Comparison of ENCODE assay signal across 1 cellular context in the genomic region with DNA sequence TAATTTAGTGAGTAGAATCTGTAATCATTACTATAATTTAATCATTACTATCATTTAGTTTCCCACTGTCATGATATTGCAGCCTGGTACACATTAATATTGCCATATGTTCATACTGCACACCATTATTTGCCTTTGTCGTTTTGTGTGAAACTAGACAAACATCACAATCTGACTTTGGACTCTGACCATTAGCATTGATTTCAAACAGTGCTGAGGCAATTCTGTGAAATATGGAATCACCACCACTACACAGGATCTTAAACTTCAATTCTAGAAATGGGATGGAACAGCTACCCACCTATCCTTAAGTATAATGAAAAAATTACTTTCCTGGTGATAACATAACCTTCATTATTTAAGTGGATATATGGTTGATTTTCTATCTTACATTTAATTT.
A peak's percentile ranks its signal among the peaks of the same experiment; 100 is the strongest.
TF ChIP-seq lines count a peak whose summit lies in the region.

No MANE protein-coding gene starts in this region.

TF ChIP-seq in HepG2, 621 proteins besides CTCF, POLR2A, EP300 and RAD21 (continued from another document and continues in another):
- TF ChIP-seq, protein P1, sequence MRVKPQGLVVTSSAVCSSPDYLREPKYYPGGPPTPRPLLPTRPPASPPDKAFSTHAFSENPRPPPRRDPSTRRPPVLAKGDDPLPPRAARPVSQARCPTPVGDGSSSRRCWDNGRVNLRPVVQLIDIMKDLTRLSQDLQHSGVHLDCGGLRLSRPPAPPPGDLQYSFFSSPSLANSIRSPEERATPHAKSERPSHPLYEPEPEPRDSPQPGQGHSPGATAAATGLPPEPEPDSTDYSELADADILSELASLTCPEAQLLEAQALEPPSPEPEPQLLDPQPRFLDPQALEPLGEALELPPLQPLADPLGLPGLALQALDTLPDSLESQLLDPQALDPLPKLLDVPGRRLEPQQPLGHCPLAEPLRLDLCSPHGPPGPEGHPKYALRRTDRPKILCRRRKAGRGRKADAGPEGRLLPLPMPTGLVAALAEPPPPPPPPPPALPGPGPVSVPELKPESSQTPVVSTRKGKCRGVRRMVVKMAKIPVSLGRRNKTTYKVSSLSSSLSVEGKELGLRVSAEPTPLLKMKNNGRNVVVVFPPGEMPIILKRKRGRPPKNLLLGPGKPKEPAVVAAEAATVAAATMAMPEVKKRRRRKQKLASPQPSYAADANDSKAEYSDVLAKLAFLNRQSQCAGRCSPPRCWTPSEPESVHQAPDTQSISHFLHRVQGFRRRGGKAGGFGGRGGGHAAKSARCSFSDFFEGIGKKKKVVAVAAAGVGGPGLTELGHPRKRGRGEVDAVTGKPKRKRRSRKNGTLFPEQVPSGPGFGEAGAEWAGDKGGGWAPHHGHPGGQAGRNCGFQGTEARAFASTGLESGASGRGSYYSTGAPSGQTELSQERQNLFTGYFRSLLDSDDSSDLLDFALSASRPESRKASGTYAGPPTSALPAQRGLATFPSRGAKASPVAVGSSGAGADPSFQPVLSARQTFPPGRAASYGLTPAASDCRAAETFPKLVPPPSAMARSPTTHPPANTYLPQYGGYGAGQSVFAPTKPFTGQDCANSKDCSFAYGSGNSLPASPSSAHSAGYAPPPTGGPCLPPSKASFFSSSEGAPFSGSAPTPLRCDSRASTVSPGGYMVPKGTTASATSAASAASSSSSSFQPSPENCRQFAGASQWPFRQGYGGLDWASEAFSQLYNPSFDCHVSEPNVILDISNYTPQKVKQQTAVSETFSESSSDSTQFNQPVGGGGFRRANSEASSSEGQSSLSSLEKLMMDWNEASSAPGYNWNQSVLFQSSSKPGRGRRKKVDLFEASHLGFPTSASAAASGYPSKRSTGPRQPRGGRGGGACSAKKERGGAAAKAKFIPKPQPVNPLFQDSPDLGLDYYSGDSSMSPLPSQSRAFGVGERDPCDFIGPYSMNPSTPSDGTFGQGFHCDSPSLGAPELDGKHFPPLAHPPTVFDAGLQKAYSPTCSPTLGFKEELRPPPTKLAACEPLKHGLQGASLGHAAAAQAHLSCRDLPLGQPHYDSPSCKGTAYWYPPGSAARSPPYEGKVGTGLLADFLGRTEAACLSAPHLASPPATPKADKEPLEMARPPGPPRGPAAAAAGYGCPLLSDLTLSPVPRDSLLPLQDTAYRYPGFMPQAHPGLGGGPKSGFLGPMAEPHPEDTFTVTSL (CRISPR knock-in tag; IDR thresholded peaks at IDR 0.05; ENCODE audit: borderline replicate concordance) = peak; percentile 85
- no peak for TF ChIP-seq ATAD3A (CRISPR knock-in tag; IDR thresholded peaks at IDR 0.05)
- TF ChIP-seq SMAD9 (CRISPR knock-in tag; IDR thresholded peaks at IDR 0.05) = no peak
- TF ChIP-seq NCOR1 (IDR thresholded peaks at IDR 0.05; ENCODE audit: borderline replicate concordance, low read length) = peak; percentile 93
- no peak for TF ChIP-seq ZNF382 (CRISPR knock-in tag; IDR thresholded peaks at IDR 0.05; ENCODE audit: borderline replicate concordance)
- TF ChIP-seq HHEX (CRISPR knock-in tag; IDR thresholded peaks at IDR 0.05) = peak; percentile 64; the same call in 1 of the 2 replicates
- TF ChIP-seq, protein P2, sequence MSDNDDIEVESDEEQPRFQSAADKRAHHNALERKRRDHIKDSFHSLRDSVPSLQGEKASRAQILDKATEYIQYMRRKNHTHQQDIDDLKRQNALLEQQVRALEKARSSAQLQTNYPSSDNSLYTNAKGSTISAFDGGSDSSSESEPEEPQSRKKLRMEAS (IDR thresholded peaks at IDR 0.05) = 0 out of 2 replicates have a peak, but pooled peaks have one; percentile 24
- TF ChIP-seq, protein P3, sequence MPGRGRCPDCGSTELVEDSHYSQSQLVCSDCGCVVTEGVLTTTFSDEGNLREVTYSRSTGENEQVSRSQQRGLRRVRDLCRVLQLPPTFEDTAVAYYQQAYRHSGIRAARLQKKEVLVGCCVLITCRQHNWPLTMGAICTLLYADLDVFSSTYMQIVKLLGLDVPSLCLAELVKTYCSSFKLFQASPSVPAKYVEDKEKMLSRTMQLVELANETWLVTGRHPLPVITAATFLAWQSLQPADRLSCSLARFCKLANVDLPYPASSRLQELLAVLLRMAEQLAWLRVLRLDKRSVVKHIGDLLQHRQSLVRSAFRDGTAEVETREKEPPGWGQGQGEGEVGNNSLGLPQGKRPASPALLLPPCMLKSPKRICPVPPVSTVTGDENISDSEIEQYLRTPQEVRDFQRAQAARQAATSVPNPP (CRISPR knock-in tag; IDR thresholded peaks at IDR 0.05) = no peak
- TF ChIP-seq NR2F1 (CRISPR knock-in tag; IDR thresholded peaks at IDR 0.05) = peak in 1 of 2 experiments; percentile 39; a peak in 1 of 4 replicates
- TF ChIP-seq ZNF317 (CRISPR knock-in tag; IDR thresholded peaks at IDR 0.05) = no peak
- no peak for TF ChIP-seq ZNF143 (CRISPR knock-in tag; IDR thresholded peaks at IDR 0.05)
- peak; percentile 20; the same call in 1 of the 2 replicates for TF ChIP-seq MAFF (IDR thresholded peaks at IDR 0.05; ENCODE audit: low read depth, low read length)
- no peak for TF ChIP-seq EED (CRISPR knock-in tag; IDR thresholded peaks at IDR 0.05)
- TF ChIP-seq, protein P4, sequence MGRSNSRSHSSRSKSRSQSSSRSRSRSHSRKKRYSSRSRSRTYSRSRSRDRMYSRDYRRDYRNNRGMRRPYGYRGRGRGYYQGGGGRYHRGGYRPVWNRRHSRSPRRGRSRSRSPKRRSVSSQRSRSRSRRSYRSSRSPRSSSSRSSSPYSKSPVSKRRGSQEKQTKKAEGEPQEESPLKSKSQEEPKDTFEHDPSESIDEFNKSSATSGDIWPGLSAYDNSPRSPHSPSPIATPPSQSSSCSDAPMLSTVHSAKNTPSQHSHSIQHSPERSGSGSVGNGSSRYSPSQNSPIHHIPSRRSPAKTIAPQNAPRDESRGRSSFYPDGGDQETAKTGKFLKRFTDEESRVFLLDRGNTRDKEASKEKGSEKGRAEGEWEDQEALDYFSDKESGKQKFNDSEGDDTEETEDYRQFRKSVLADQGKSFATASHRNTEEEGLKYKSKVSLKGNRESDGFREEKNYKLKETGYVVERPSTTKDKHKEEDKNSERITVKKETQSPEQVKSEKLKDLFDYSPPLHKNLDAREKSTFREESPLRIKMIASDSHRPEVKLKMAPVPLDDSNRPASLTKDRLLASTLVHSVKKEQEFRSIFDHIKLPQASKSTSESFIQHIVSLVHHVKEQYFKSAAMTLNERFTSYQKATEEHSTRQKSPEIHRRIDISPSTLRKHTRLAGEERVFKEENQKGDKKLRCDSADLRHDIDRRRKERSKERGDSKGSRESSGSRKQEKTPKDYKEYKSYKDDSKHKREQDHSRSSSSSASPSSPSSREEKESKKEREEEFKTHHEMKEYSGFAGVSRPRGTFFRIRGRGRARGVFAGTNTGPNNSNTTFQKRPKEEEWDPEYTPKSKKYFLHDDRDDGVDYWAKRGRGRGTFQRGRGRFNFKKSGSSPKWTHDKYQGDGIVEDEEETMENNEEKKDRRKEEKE (IDR thresholded peaks at IDR 0.05) = no peak
- TF ChIP-seq ATRX (CRISPR knock-in tag; IDR thresholded peaks at IDR 0.05; ENCODE audit: borderline replicate concordance) = no peak
- no peak for TF ChIP-seq ARHGAP35 (CRISPR knock-in tag; IDR thresholded peaks at IDR 0.05; ENCODE audit: borderline replicate concordance)
- no peak for TF ChIP-seq ZNF766 (CRISPR knock-in tag; IDR thresholded peaks at IDR 0.05; ENCODE audit: borderline replicate concordance)
- TF ChIP-seq ZNF121 (CRISPR knock-in tag; IDR thresholded peaks at IDR 0.05) = no peak
- TF ChIP-seq, protein P5, sequence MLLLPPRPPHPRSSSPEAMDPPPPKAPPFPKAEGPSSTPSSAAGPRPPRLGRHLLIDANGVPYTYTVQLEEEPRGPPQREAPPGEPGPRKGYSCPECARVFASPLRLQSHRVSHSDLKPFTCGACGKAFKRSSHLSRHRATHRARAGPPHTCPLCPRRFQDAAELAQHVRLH (CRISPR knock-in tag; IDR thresholded peaks at IDR 0.05; ENCODE audit: borderline replicate concordance, low read depth) = 0 out of 2 replicates have a peak, but pooled peaks have one; percentile 64
- TF ChIP-seq IRX3 (CRISPR knock-in tag; IDR thresholded peaks at IDR 0.05; ENCODE audit: borderline replicate concordance, low read depth) = no peak
- peak; percentile 55; the same call in 1 of the 2 replicates for TF ChIP-seq ARNTL (CRISPR knock-in tag; IDR thresholded peaks at IDR 0.05)
- TF ChIP-seq NFE2L1 (CRISPR knock-in tag; IDR thresholded peaks at IDR 0.05; ENCODE audit: borderline replicate concordance) = no peak
- TF ChIP-seq KAT8 (CRISPR knock-in tag; IDR thresholded peaks at IDR 0.05) = peak; percentile 55; the same call in 1 of the 2 replicates
- TF ChIP-seq AHR (CRISPR knock-in tag; IDR thresholded peaks at IDR 0.05) = no peak
- TF ChIP-seq, protein P6, sequence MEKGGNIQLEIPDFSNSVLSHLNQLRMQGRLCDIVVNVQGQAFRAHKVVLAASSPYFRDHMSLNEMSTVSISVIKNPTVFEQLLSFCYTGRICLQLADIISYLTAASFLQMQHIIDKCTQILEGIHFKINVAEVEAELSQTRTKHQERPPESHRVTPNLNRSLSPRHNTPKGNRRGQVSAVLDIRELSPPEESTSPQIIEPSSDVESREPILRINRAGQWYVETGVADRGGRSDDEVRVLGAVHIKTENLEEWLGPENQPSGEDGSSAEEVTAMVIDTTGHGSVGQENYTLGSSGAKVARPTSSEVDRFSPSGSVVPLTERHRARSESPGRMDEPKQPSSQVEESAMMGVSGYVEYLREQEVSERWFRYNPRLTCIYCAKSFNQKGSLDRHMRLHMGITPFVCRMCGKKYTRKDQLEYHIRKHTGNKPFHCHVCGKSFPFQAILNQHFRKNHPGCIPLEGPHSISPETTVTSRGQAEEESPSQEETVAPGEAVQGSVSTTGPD (CRISPR knock-in tag; IDR thresholded peaks at IDR 0.05) = no peak
- TF ChIP-seq SP5 (CRISPR knock-in tag; IDR thresholded peaks at IDR 0.05; ENCODE audit: borderline replicate concordance, low read depth) = no peak
- no peak for TF ChIP-seq KLF11 (CRISPR knock-in tag; IDR thresholded peaks at IDR 0.05)
- no peak for TF ChIP-seq RBFOX2 (IDR thresholded peaks at IDR 0.05; ENCODE audit: low read depth, low read length)
- TF ChIP-seq ZNF83 (CRISPR knock-in tag; IDR thresholded peaks at IDR 0.05; ENCODE audit: borderline replicate concordance) = no peak
- TF ChIP-seq, protein P7, sequence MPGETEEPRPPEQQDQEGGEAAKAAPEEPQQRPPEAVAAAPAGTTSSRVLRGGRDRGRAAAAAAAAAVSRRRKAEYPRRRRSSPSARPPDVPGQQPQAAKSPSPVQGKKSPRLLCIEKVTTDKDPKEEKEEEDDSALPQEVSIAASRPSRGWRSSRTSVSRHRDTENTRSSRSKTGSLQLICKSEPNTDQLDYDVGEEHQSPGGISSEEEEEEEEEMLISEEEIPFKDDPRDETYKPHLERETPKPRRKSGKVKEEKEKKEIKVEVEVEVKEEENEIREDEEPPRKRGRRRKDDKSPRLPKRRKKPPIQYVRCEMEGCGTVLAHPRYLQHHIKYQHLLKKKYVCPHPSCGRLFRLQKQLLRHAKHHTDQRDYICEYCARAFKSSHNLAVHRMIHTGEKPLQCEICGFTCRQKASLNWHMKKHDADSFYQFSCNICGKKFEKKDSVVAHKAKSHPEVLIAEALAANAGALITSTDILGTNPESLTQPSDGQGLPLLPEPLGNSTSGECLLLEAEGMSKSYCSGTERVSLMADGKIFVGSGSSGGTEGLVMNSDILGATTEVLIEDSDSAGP (CRISPR knock-in tag; IDR thresholded peaks at IDR 0.05; ENCODE audit: borderline replicate concordance) = no peak
- TF ChIP-seq, protein P8, sequence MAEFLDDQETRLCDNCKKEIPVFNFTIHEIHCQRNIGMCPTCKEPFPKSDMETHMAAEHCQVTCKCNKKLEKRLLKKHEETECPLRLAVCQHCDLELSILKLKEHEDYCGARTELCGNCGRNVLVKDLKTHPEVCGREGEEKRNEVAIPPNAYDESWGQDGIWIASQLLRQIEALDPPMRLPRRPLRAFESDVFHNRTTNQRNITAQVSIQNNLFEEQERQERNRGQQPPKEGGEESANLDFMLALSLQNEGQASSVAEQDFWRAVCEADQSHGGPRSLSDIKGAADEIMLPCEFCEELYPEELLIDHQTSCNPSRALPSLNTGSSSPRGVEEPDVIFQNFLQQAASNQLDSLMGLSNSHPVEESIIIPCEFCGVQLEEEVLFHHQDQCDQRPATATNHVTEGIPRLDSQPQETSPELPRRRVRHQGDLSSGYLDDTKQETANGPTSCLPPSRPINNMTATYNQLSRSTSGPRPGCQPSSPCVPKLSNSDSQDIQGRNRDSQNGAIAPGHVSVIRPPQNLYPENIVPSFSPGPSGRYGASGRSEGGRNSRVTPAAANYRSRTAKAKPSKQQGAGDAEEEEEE (CRISPR knock-in tag; IDR thresholded peaks at IDR 0.05; ENCODE audit: borderline replicate concordance) = no peak
- TF ChIP-seq, protein P9, sequence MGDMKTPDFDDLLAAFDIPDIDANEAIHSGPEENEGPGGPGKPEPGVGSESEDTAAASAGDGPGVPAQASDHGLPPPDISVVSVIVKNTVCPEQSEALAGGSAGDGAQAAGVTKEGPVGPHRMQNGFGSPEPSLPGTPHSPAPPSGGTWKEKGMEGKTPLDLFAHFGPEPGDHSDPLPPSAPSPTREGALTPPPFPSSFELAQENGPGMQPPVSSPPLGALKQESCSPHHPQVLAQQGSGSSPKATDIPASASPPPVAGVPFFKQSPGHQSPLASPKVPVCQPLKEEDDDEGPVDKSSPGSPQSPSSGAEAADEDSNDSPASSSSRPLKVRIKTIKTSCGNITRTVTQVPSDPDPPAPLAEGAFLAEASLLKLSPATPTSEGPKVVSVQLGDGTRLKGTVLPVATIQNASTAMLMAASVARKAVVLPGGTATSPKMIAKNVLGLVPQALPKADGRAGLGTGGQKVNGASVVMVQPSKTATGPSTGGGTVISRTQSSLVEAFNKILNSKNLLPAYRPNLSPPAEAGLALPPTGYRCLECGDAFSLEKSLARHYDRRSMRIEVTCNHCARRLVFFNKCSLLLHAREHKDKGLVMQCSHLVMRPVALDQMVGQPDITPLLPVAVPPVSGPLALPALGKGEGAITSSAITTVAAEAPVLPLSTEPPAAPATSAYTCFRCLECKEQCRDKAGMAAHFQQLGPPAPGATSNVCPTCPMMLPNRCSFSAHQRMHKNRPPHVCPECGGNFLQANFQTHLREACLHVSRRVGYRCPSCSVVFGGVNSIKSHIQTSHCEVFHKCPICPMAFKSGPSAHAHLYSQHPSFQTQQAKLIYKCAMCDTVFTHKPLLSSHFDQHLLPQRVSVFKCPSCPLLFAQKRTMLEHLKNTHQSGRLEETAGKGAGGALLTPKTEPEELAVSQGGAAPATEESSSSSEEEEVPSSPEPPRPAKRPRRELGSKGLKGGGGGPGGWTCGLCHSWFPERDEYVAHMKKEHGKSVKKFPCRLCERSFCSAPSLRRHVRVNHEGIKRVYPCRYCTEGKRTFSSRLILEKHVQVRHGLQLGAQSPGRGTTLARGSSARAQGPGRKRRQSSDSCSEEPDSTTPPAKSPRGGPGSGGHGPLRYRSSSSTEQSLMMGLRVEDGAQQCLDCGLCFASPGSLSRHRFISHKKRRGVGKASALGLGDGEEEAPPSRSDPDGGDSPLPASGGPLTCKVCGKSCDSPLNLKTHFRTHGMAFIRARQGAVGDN (CRISPR knock-in tag; IDR thresholded peaks at IDR 0.05) = no peak
- peak; percentile 82; the same call in 1 of the 2 replicates for TF ChIP-seq ZNF652 (CRISPR knock-in tag; IDR thresholded peaks at IDR 0.05; ENCODE audit: borderline replicate concordance, low read depth)
- no peak for TF ChIP-seq RORA (CRISPR knock-in tag; IDR thresholded peaks at IDR 0.05)
- no peak for TF ChIP-seq SUZ12 (IDR thresholded peaks at IDR 0.05; ENCODE audit: low read depth, low read length)
- 0 out of 2 replicates have a peak, but pooled peaks have one; percentile 68 for TF ChIP-seq HMG20B (CRISPR knock-in tag; conservative IDR thresholded peaks at IDR 0.05)
- TF ChIP-seq ZNF589 (CRISPR knock-in tag; conservative IDR thresholded peaks at IDR 0.05) = no peak
- TF ChIP-seq, protein P10, sequence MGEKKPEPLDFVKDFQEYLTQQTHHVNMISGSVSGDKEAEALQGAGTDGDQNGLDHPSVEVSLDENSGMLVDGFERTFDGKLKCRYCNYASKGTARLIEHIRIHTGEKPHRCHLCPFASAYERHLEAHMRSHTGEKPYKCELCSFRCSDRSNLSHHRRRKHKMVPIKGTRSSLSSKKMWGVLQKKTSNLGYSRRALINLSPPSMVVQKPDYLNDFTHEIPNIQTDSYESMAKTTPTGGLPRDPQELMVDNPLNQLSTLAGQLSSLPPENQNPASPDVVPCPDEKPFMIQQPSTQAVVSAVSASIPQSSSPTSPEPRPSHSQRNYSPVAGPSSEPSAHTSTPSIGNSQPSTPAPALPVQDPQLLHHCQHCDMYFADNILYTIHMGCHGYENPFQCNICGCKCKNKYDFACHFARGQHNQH (CRISPR knock-in tag; IDR thresholded peaks at IDR 0.05) = peak; percentile 45; the same call in 1 of the 2 replicates
